Comparison of ENCODE assay signal across 1 cellular context in the genomic region with DNA sequence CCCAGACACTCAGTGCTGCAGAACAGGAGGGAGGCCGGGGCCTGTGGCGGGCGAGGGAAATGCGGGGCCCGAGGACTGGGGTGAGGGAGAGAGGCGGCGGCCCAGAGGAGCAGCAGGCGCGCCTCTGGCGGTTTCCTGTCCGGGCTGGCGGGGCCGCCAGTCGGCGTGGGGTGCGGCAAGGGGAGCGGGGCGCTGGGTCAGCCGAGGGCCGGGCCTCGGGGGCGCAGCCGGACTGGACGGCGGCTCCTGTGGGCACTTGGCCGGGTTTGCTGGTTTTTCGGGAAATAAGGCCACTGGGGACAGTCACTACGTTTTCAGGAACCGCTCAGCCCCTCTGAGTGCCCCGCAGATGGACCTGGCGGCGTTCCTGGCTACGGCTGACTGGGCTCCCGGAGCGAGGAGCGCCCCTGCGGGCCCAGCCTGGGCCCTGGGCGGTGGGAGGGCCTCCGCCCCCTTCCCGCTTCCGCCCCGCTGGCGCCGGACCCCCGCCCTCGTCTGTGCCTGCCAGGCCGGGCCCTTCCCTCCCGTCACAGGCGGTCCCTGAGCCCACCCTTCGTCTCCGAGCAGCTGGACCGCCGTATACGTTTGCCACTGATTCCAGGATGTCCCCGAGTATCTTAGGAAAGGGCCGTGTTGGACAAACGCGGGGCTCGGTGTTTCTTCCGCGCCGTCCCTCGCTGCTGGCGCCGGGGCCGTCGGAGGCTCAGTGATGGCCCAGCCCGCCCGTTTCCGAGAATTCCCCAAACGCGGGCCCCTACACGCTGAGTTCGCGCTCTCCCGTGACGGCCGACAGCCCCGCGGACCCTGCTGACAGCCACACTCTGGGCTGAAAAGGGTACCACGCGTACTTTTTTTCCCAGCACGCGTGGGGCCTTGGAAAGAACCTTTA.
TF ChIP-seq lines count a peak whose summit lies in the region.

No MANE protein-coding gene starts in this region.

TF ChIP-seq in H1, 55 proteins besides CTCF, POLR2A, EP300 and RAD21 (continued from another document):
- TF ChIP-seq, protein P1, sequence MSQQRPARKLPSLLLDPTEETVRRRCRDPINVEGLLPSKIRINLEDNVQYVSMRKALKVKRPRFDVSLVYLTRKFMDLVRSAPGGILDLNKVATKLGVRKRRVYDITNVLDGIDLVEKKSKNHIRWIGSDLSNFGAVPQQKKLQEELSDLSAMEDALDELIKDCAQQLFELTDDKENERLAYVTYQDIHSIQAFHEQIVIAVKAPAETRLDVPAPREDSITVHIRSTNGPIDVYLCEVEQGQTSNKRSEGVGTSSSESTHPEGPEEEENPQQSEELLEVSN (IDR thresholded peaks at IDR 0.05) = 0 out of 2 replicates have a peak, but pooled peaks have one; percentile 7
- peak; percentile 50 for TF ChIP-seq KDM4A (IDR thresholded peaks at IDR 0.05; ENCODE audit: low read depth, low read length, severe bottlenecking)
